Comparison of ENCODE assay signal across 9 cellular contexts in genomic region chr1:40389234-40389815, GRCh38. TPM values are rescaled to one million over a fixed set of nuclear protein-coding genes. Genes with fewer than 3 reads are reported as not detected.
DNase-seq lines count a peak whose midpoint lies in the region; ATAC-seq and TF ChIP-seq lines count a peak whose summit lies in the region.
"Had no signal": no experiment of that assay in that cellular context is flagged by ENCODE, and none has a peak within 500 bp of the region (broad histone marks: within the 10 kb centered on the region; RNA-seq: fewer than 3 reads in every experiment).

No MANE protein-coding gene starts in this region.

- H3K4me1 ChIP-seq in DOHH2 (ENCODE audit: control insufficient read depth, low read length) (peaks cover 91% of the 10 kb centered on the region), sigmoid colon (peaks cover 0 to 36% (median 15%) of the 10 kb centered on the region in 4 donors)

- H3K4me3 Mint-ChIP-seq in dendritic cell treated with granulocyte-macrophage colony-stimulating factor and Interleukin-4, amounts not matched to agents 40 ng/mL and 50 ng/mL, for 4 days = no peak overlapping the region

- peaks cover 87% of the 10 kb centered on the region for H3K79me2 ChIP-seq in DOHH2 (ENCODE audit: control insufficient read depth, low read length)

- H3K27ac Mint-ChIP-seq in dendritic cell treated with granulocyte-macrophage colony-stimulating factor and Interleukin-4, amounts not matched to agents 40 ng/mL and 50 ng/mL, for 4 days = peak overlapping the region; percentile 99

- H3K27me3 ChIP-seq in DOHH2 (ENCODE audit: control insufficient read depth, low read length) (no peaks in the 10 kb centered on the region), sigmoid colon (no peaks in the 10 kb centered on the region)

- DNase-seq in NCI-H748 (lab: John Stamatoyannopoulos, UW; ENCODE audit: unreplicated experiment) = peak; percentile 86
- DNase-seq in sigmoid colon = no peak
- DNase-seq in 8988T = no peak
- DNase-seq in stimulated activated naive CD4-positive, alpha-beta T cell treated with Interleukin-2 at 50 U/mL for 16 hours (lab: John Stamatoyannopoulos, UW) = no peak

- peak overlapping the region; percentile 15 for H3K4me2 ChIP-seq in DOHH2 (ENCODE audit: low read length)

- H3K9me3 Mint-ChIP-seq in dendritic cell treated with granulocyte-macrophage colony-stimulating factor and Interleukin-4, amounts not matched to agents 40 ng/mL and 50 ng/mL, for 4 days = no peaks in the 10 kb centered on the region

- peaks cover 60% of the 10 kb centered on the region for H3K36me3 Mint-ChIP-seq in dendritic cell treated with granulocyte-macrophage colony-stimulating factor and Interleukin-4, amounts not matched to agents 40 ng/mL and 50 ng/mL, for 4 days (ENCODE audit: low read depth)

- no peak for TF ChIP-seq CTCF in DOHH2 (IDR thresholded peaks at IDR 0.05; ENCODE audit: low read depth, low read length, poor library complexity, severe bottlenecking)
- no peak for TF ChIP-seq CTCF in sigmoid colon (IDR thresholded peaks at IDR 0.05)

- H3K27me3 Mint-ChIP-seq in dendritic cell treated with granulocyte-macrophage colony-stimulating factor and Interleukin-4, amounts not matched to agents 40 ng/mL and 50 ng/mL, for 4 days = no peaks in the 10 kb centered on the region

- peaks cover 88% of the 10 kb centered on the region for H3K4me1 Mint-ChIP-seq in dendritic cell treated with granulocyte-macrophage colony-stimulating factor and Interleukin-4, amounts not matched to agents 40 ng/mL and 50 ng/mL, for 4 days (ENCODE audit: low read depth)

- peaks cover 6% of the 10 kb centered on the region; the same call in 1 of the 2 replicates for H4K20me1 ChIP-seq in DOHH2 (ENCODE audit: control insufficient read depth, insufficient read depth, low read depth, low read length)

- ATAC-seq in GM18520 (IDR thresholded peaks at IDR 0.05; ENCODE audit: unreplicated experiment) (no peak), GM19397 (IDR thresholded peaks at IDR 0.05; ENCODE audit: unreplicated experiment) (no peak)

- TF ChIP-seq EP300 in sigmoid colon (IDR thresholded peaks at IDR 0.05) = no peak

- WGBS in sigmoid colon, 2 donors = 63 to 68% methylated on average over 3 of the region's 3 CpGs

- intact Hi-C loops in dendritic cell treated with granulocyte-macrophage colony-stimulating factor and Interleukin-4, amounts not matched to agents 40 ng/mL and 50 ng/mL, for 4 days (cut with micrococcal nuclease) = loop anchor here (5.0 kb wide), 1 partner anchor 47 kb away; no protein-coding TSS in a partner anchor
- intact Hi-C loops in sigmoid colon (cut with DNase I) = no loop called here

- H3K27ac ChIP-seq in DOHH2 (ENCODE audit: low read depth, low read length) = no peak overlapping the region
- peak overlapping the region; percentile 53 to 72 (median 62) for H3K27ac ChIP-seq in sigmoid colon
- H3K27ac ChIP-seq: SK-N-MC had no signal

- no peak overlapping the region for H3K4me3 ChIP-seq in DOHH2 (ENCODE audit: low read length)
- no peak overlapping the region for H3K4me3 ChIP-seq in sigmoid colon
- H3K4me3 ChIP-seq: SK-N-MC had no signal

- no peak for TF ChIP-seq POLR2A in sigmoid colon (IDR thresholded peaks at IDR 0.05)

- peaks cover 34% of the 10 kb centered on the region for H3F3A ChIP-seq in DOHH2 (ENCODE audit: control insufficient read depth, insufficient read depth)

- H3K9me3 ChIP-seq in DOHH2 (ENCODE audit: control insufficient read depth, insufficient read depth, low read length) = no peaks in the 10 kb centered on the region
- no peaks in the 10 kb centered on the region for H3K9me3 ChIP-seq in sigmoid colon

- H3K36me3 ChIP-seq in DOHH2 (ENCODE audit: control insufficient read depth, low read length) = peaks cover 41% of the 10 kb centered on the region
- no peaks in the 10 kb centered on the region for H3K36me3 ChIP-seq in sigmoid colon

- H3K9me2 ChIP-seq in DOHH2 (replicated peaks; ENCODE audit: control insufficient read depth, low read length) = no peaks in the 10 kb centered on the region

RNA-seq across cellular contexts. Expression of gene SMAP2, which starts 15.8 kb away (rescaled TPM):
- 10 to 100 TPM; 20.5 to 28.5 (median 25.5) TPM for total RNA-seq in sigmoid colon
- polyA plus RNA-seq in sigmoid colon = 100 to 1,000 TPM in 1 of 3 donors, 10 to 100 TPM in 2; 22.8 to 113 (median 24.3) TPM
